8 cellular contexts compared by ENCODE assay signal in the genomic region with DNA sequence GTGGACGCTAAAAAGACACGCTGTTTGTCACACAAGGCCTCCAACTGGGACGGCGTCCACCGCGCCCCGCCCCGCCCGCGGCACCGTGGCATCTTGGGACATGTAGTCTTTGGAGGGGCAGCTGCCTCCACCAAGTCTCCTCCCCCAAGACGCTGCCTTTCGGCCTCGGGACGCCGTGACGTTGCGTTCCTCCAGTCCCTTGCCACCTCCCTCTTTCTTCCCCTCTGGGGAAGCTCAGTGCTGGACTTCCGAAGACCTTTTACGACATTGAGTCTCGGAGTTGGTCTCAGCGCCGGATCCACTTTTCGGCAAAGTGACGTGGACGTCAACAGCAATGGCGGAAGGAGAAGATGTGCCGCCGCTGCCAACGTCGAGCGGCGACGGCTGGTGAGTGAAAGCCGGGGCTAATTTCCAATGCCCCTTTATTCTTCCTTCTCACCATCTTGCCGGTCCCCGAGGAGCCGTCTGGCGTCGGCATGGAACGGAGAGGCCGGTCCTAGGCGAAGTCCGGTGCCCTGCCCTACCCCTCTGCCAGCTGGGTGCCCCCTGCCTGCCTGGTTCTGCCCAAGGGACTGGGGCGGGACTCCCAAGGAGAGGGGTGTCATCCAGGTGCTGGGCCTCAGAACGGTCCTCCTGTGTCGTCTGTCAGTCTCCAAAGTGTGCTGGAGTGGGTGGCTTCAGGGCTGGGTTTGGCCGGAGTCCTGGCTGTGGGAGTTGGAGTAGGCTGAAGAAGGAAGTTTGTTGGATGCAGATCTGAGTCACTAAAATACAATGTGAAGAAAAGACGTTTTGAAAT. TPM values are rescaled to one million over a fixed set of nuclear protein-coding genes. Genes with fewer than 3 reads are reported as not detected.
DNase-seq lines count a peak whose midpoint lies in the region; ATAC-seq, FAIRE-seq and TF ChIP-seq lines count a peak whose summit lies in the region.

A gene (plus strand): TSS at position 308 of the 796 bp plus-strand sequence. CDS start 27 bp downstream, at position 335.

- peak; percentile 97 for DNase-seq in GM18507 (ENCODE audit: extremely low spot score, insufficient read length, low read depth)
- DNase-seq in NCI-H2029 (lab: John Stamatoyannopoulos, UW) = peak; percentile 97
- DNase-seq in T-helper 22 cell (ENCODE audit: low read depth) = peak; percentile 97
- peak; percentile 100 for DNase-seq in astrocyte (ENCODE audit: low read depth)
- DNase-seq in right cardiac atrium = peak; percentile 99
- peak; percentile 100 for DNase-seq in pulmonary artery endothelial cell (ENCODE audit: low read depth, low spot score)
- DNase-seq in uterus = peak; percentile 98

- H3K27me3 Mint-ChIP-seq in astrocyte (ENCODE audit: low read depth, unreplicated experiment) = no peaks in the 10 kb centered on the region

- TF ChIP-seq CTCF in astrocyte (IDR thresholded peaks at IDR 0.05; ENCODE audit: insufficient read depth, low read depth, low read length) (no peak), uterus (IDR thresholded peaks at IDR 0.05) (peak in 1 of 4 experiments; percentile 27)

- H3K4me2 ChIP-seq in astrocyte (ENCODE audit: low read length) = peak within 1 kb of the TSS; percentile 91

- peaks cover 26% of the 10 kb centered on the region for H4K20me1 ChIP-seq in astrocyte (ENCODE audit: insufficient read depth, low read length)

- WGBS in right cardiac atrium = under 1% methylated on average over 49 of the region's 49 CpGs

- TF ChIP-seq POLR2A in uterus (IDR thresholded peaks at IDR 0.05) = peak; percentile 77 to 88

- peak within 1 kb of the TSS; percentile 87 for H2AFZ ChIP-seq in astrocyte (ENCODE audit: low read depth, low read length)

- peak within 1 kb of the TSS; percentile 95 for H3K4me3 Mint-ChIP-seq in astrocyte (ENCODE audit: unreplicated experiment)

- FAIRE-seq in GM18507 (lab: Jason Lieb, UNC) (peak; percentile 100), astrocyte (lab: Jason Lieb, UNC) (peak; percentile 86)

- no peaks in the 10 kb centered on the region for H3K9me3 Mint-ChIP-seq in astrocyte (ENCODE audit: unreplicated experiment)

- H3K79me2 ChIP-seq in astrocyte (ENCODE audit: insufficient read depth, low read length) = peaks cover 50% of the 10 kb centered on the region

- peak within 1 kb of the TSS; percentile 99 for H3K27ac ChIP-seq in astrocyte (ENCODE audit: low read depth, low read length)
- H3K27ac ChIP-seq in right cardiac atrium (ENCODE audit: low read length) = peak within 1 kb of the TSS; percentile 94
- H3K27ac ChIP-seq in uterus = peak within 1 kb of the TSS; percentile 95 to 98

- H3K36me3 Mint-ChIP-seq in astrocyte (ENCODE audit: low read depth, unreplicated experiment) = no peaks in the 10 kb centered on the region

- peak; percentile 100 for ATAC-seq in HG02981 (IDR thresholded peaks at IDR 0.05; ENCODE audit: unreplicated experiment)
- ATAC-seq in right cardiac atrium = peak; percentile 99 to 100

- H3K27me3 ChIP-seq in astrocyte (ENCODE audit: insufficient read depth, low read length) (no peaks in the 10 kb centered on the region), right cardiac atrium (ENCODE audit: control insufficient read depth, insufficient read depth) (no peaks in the 10 kb centered on the region), uterus (no peaks in the 10 kb centered on the region)

- H3K4me1 ChIP-seq in astrocyte (ENCODE audit: insufficient read depth, low read length) (peaks cover 17% of the 10 kb centered on the region), right cardiac atrium (ENCODE audit: control insufficient read depth, insufficient read depth, low read length) (no peaks in the 10 kb centered on the region), uterus (peaks cover 0 to 6% of the 10 kb centered on the region in 2 donors)

- H3K9ac ChIP-seq in astrocyte (ENCODE audit: low read length) = peak within 1 kb of the TSS; percentile 100

- H3K4me1 Mint-ChIP-seq in astrocyte (ENCODE audit: low read depth, unreplicated experiment) = peaks cover 51% of the 10 kb centered on the region

- H3K4me3 ChIP-seq in astrocyte (ENCODE audit: insufficient read depth, low read depth, low read length) (peak within 1 kb of the TSS; percentile 92), right cardiac atrium (ENCODE audit: low read length) (peak within 1 kb of the TSS; percentile 77), uterus (peak within 1 kb of the TSS; percentile 90 to 99)

- no peaks in the 10 kb centered on the region for H3K9me3 ChIP-seq in astrocyte (ENCODE audit: insufficient read depth, low read depth, low read length)
- H3K9me3 ChIP-seq in right cardiac atrium (ENCODE audit: control insufficient read depth, low read length) = no peaks in the 10 kb centered on the region
- no peaks in the 10 kb centered on the region for H3K9me3 ChIP-seq in uterus

- intact Hi-C loops in right cardiac atrium (cut with DNase I) = no loop called here
- intact Hi-C loops in uterus (cut with DNase I; ENCODE audit: low total_unique reads) = no loop called here

- H3K27ac Mint-ChIP-seq in astrocyte (ENCODE audit: unreplicated experiment) = peak within 1 kb of the TSS; percentile 96

- H3K36me3 ChIP-seq in astrocyte (ENCODE audit: insufficient read depth, low read length) (no peaks in the 10 kb centered on the region), uterus (no peaks in the 10 kb centered on the region)

RNA-seq across cellular contexts. Expression of the gene that starts here (rescaled TPM):
- 62.2 and 67.2 TPM in 2 replicates for total RNA-seq in astrocyte
- total RNA-seq in right cardiac atrium = 10 to 100 TPM; 26.1 to 37.4 (median 32.3) TPM
- 15.0 TPM for polyA plus RNA-seq in right cardiac atrium
- 39.8 and 40.7 TPM in 2 replicates for total RNA-seq in pulmonary artery endothelial cell
- total RNA-seq in uterus = 100 to 1,000 TPM in 2 of 4 donors, 10 to 100 TPM in 2; 40.7 to 397 (median 101) TPM

Comparison
In these comparisons a context has a peak if more than half of its experiments do, and no peak if none do; other contexts are left out.
1. Peak in every context shown above with its lines: DNase-seq, ATAC-seq, H3K4me3 ChIP-seq and H3K27ac ChIP-seq.